In the genomic region with DNA sequence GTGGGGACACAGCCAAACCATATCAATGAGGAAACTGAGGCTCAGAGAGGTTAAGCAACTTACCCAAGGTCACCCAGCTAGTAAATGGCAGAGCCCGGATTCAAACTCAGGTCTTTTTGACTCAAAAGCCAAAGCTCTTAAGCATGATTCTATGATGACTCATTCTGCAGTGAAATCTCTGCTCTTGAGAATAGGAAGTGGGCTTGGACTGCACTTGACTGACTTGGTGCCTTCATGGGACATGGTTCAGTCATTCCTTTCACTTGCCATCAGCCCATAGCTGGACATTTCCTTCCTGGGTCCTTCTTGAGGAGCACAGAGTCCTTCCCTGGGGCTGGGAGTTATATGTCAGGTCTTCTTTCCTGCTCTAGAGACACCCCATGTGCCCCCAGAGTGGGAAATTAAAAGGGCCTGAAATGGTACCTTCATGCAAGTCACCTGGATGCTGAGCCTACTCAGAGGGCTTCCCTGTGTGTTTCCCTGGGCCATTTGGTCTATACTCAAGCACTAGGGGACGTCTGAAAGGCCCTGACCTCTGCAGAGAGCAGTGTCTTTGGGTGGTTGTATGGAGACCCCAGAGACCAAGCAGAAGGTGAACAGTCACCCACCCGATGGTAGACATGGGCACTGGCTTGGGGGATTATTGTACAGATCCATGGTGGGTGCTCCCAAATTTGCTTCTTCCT, we compare ENCODE assay signal across 16 cellular contexts.
DNase-seq lines count a peak whose midpoint lies in the region; ATAC-seq and TF ChIP-seq lines count a peak whose summit lies in the region.
"Had no signal": no experiment of that assay in that cellular context is flagged by ENCODE, and none has a peak within 500 bp of the region (broad histone marks: within the 10 kb centered on the region; RNA-seq: fewer than 3 reads in every experiment).

No MANE protein-coding gene starts in this region.

- TF ChIP-seq CTCF in fibroblast of mammary gland (conservative IDR thresholded peaks at IDR 0.05; ENCODE audit: control insufficient read depth, insufficient read depth, low read depth, low read length) (no peak), omental fat pad (IDR thresholded peaks at IDR 0.05) (no peak)

- ATAC-seq in omental fat pad (ENCODE audit: low FRiP score), result no peak

- DNase-seq in ELR (ENCODE audit: low read depth) (peak; percentile 6), RPMI7951 (ENCODE audit: low read depth) (peak; percentile 60), fibroblast of mammary gland (ENCODE audit: low read depth) (peak; percentile 4), renal cortical epithelial cell (ENCODE audit: low read depth) (peak; percentile 87), omental fat pad (ENCODE audit: low spot score) (no peak), NCI-H2081 (lab: John Stamatoyannopoulos, UW) (no peak), MV-4-11 (lab: John Stamatoyannopoulos, UW) (no peak)
- DNase-seq in stimulated activated naive CD4-positive, alpha-beta T cell (lab: John Stamatoyannopoulos, UW), result no peak
- DNase-seq: COR-L47, DMS153, H7, NCI-H1092, NCI-H2107, NCI-H226, NCI-H526, Right ventricle myocardium superior had no signal

- no peak overlapping the region for H3K4me3 ChIP-seq in fibroblast of mammary gland (ENCODE audit: control insufficient read depth, low read depth, low read length)

Comparison
In these comparisons a context has a peak if more than half of its experiments do, and no peak if none do; other contexts are left out.
1. DNase-seq: peak in ELR (single experiment), RPMI7951 (single experiment), fibroblast of mammary gland (single experiment) and renal cortical epithelial cell (single experiment); none in stimulated activated naive CD4-positive, alpha-beta T cell (0 of 6), omental fat pad (single experiment), NCI-H2081 (0 of 2) and MV-4-11 (single experiment).